Comparison of ENCODE assay signal across 8 cellular contexts in the genomic region with DNA sequence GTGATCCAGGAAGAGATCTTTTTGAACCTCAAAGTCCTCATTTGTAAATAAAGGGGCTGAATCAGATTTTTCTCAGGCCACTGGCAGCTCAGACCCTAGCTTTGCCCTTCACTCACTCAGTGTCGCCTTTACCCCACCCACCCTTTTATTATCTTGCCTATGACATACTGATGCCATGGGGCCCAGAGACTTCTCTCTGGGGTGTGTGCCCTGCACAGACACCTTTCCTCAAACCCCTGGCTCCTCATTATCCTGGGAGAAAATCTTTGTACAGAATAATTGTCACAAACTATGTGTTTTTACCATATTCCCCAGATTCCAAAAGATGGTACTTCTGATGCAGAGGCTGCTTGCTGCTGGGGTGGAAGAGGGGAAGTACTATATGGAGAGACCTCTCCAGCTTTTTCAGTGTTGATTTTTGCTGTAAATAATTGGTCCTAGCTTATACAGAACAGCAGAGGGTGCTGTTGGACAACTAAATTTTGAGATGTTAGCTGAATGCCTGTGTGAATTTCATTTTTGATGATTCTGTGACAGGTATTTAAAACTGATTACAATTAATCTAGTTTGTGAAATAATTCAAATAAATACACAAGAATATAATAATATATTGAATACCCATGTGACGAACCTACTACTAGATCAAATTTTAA. TPM values are rescaled to one million over a fixed set of nuclear protein-coding genes. Genes with fewer than 3 reads are reported as not detected.
DNase-seq lines count a peak whose midpoint lies in the region; ATAC-seq, FAIRE-seq and TF ChIP-seq lines count a peak whose summit lies in the region.

No MANE protein-coding gene starts in this region.

- no peaks in the 10 kb centered on the region for H3K36me3 ChIP-seq in endothelial cell of umbilical vein (ENCODE audit: control insufficient read depth in 2 of 2, extremely low read depth in 1 of 2, insufficient read depth in 2 of 2, low read length in 2 of 2)
- H3K36me3 ChIP-seq in neuronal stem cell (replicated peaks in 1 of 2; ENCODE audit: control insufficient read depth in 2 of 2, insufficient read depth in 2 of 2, low read length in 2 of 2): no peaks in the 10 kb centered on the region

- H3K18ac ChIP-seq in neuronal stem cell (ENCODE audit: low read length): no peak overlapping the region

- FAIRE-seq in endothelial cell of umbilical vein (lab: Jason Lieb, UNC): peak; percentile 76

- no peaks in the 10 kb centered on the region for H4K20me1 ChIP-seq in endothelial cell of umbilical vein (replicated peaks; ENCODE audit: control insufficient read depth, extremely low read depth, insufficient read depth, low read length)

- no peak overlapping the region for H3K4me2 ChIP-seq in endothelial cell of umbilical vein (ENCODE audit: insufficient read depth, low read length)
- H3K4me2 ChIP-seq in neuronal stem cell (ENCODE audit: insufficient read depth, low read length, poor library complexity, severe bottlenecking): no peak overlapping the region

- no peaks in the 10 kb centered on the region for H3K79me1 ChIP-seq in neuronal stem cell (ENCODE audit: low read depth, low read length)

- no CpG with 5 or more reads among the region's 2 CpGs for WGBS in neuronal stem cell (ENCODE audit: extremely low coverage in 2 of 2, insufficient read length in 2 of 2, insufficient replicate concordance in 1 of 2), 2 donors

- no peaks in the 10 kb centered on the region for H3K36me3 Mint-ChIP-seq in T-helper 2 cell treated with Interferon-gamma antibody and Interleukin-4, amounts not matched to agents 5 μg/mL and 100 μg/mL, for 36 hours (ENCODE audit: low read depth)

- H3K9me3 ChIP-seq in AG04450 (ENCODE audit: control insufficient read depth, insufficient read depth, low read length) (no peaks in the 10 kb centered on the region), endothelial cell of umbilical vein (replicated peaks; ENCODE audit: control insufficient read depth, insufficient read depth, low read length) (no peaks in the 10 kb centered on the region), neuronal stem cell (replicated peaks in 1 of 2; ENCODE audit: control insufficient read depth in 2 of 2, insufficient read depth in 1 of 2, low read depth in 1 of 2, low read length in 2 of 2) (no peaks in the 10 kb centered on the region)

- H3K9me1 ChIP-seq in endothelial cell of umbilical vein (replicated peaks; ENCODE audit: control insufficient read depth, extremely low read depth, insufficient read depth, low read length): no peaks in the 10 kb centered on the region

- BruUV-seq in endothelial cell of umbilical vein (replicated peaks; lab: Mats Ljungman, UMichigan): no TSS peak

- H3K27ac ChIP-seq in AG04450 (ENCODE audit: low read depth, low read length): no peak overlapping the region
- H3K27ac ChIP-seq in endothelial cell of umbilical vein (ENCODE audit: insufficient read depth, low read depth, low read length): no peak overlapping the region
- no peak overlapping the region for H3K27ac ChIP-seq in neuronal stem cell (replicated peaks; ENCODE audit: low read length)

- no peak for DNase-seq in AG04450 (ENCODE audit: low read depth, low spot score)
- DNase-seq in Jurkat, Clone E6-1 (ENCODE audit: low read depth, low spot score): peak; percentile 57
- peak; percentile 66 for DNase-seq in RPMI8226
- DNase-seq in endothelial cell of umbilical vein (ENCODE audit: low read depth, low spot score): peak; percentile 28
- peak; percentile 45 for DNase-seq in neuronal stem cell (ENCODE audit: low spot score)
- DNase-seq in T-helper 2 cell treated with Interferon-gamma antibody and Interleukin-4, amounts not matched to agents 5 μg/mL and 100 μg/mL, for 36 hours (ENCODE audit: low spot score): no peak

- CTCF ChIA-PET in AG04450 (lab: Charles Lee): interaction anchor here (0.6 to 3.1 kb wide), 17 partner anchors 9 to 370 kb away, joined by 3 to 15 read pairs (median 5); no protein-coding TSS in a partner anchor
- CTCF ChIA-PET in endothelial cell of umbilical vein (lab: Charles Lee): interaction anchor here (0.7 to 3.8 kb wide), 29 partner anchors 9 to 440 kb away, joined by 3 to 53 read pairs (median 5); no protein-coding TSS in a partner anchor

- no peak overlapping the region for H4K8ac ChIP-seq in neuronal stem cell (ENCODE audit: low read depth, low read length)

- no peak overlapping the region for H2BK5ac ChIP-seq in neuronal stem cell (ENCODE audit: low read length)

- no peaks in the 10 kb centered on the region for H3K4me1 Mint-ChIP-seq in T-helper 2 cell treated with Interferon-gamma antibody and Interleukin-4, amounts not matched to agents 5 μg/mL and 100 μg/mL, for 36 hours (ENCODE audit: low read depth)

- no peaks in the 10 kb centered on the region for H3K79me2 ChIP-seq in endothelial cell of umbilical vein (ENCODE audit: control insufficient read depth, insufficient read depth, low read length)

- H3K9ac ChIP-seq in endothelial cell of umbilical vein (replicated peaks; ENCODE audit: extremely low read depth, insufficient read depth, low read length) (no peak overlapping the region), neuronal stem cell (ENCODE audit: low read depth, low read length, poor library complexity) (no peak overlapping the region)

- H4K91ac ChIP-seq in neuronal stem cell (ENCODE audit: low read depth, low read length, poor library complexity): no peak overlapping the region

- H3K4me3 Mint-ChIP-seq in T-helper 2 cell treated with Interferon-gamma antibody and Interleukin-4, amounts not matched to agents 5 μg/mL and 100 μg/mL, for 36 hours: no peak overlapping the region

- H2BK15ac ChIP-seq in neuronal stem cell (ENCODE audit: low read length): no peak overlapping the region

- no peak overlapping the region for H3K4me3 ChIP-seq in AG04450 (ENCODE audit: low read depth, low read length)
- no peak overlapping the region for H3K4me3 ChIP-seq in Jurkat, Clone E6-1 (ENCODE audit: low read length)
- no peak overlapping the region for H3K4me3 ChIP-seq in endothelial cell of umbilical vein (replicated peaks in 1 of 3; ENCODE audit: insufficient read depth in 1 of 3, low read depth in 1 of 3, low read length in 3 of 3)
- H3K4me3 ChIP-seq in neuronal stem cell (ENCODE audit: low read length in 2 of 2): no peak overlapping the region

- H3K27me3 Mint-ChIP-seq in T-helper 2 cell treated with Interferon-gamma antibody and Interleukin-4, amounts not matched to agents 5 μg/mL and 100 μg/mL, for 36 hours (ENCODE audit: low read depth): peaks cover 13% of the 10 kb centered on the region

- no peak for ATAC-seq in HG03097 (IDR thresholded peaks at IDR 0.05; ENCODE audit: low FRiP score, unreplicated experiment)

- H2AK5ac ChIP-seq in neuronal stem cell (ENCODE audit: low read depth, low read length): no peak overlapping the region

- TF ChIP-seq CTCF in AG04450 (IDR thresholded peaks at IDR 0.05; ENCODE audit: low read depth, low read length) (peak; percentile 59), GM12872 (IDR thresholded peaks at IDR 0.05; ENCODE audit: insufficient read depth, low read depth, low read length) (peak; percentile 48), endothelial cell of umbilical vein (IDR thresholded peaks at IDR 0.05; ENCODE audit: extremely low read depth in 1 of 2, insufficient read depth in 1 of 2, low read depth in 1 of 2, low read length in 2 of 2) (peak; percentile 41 to 46)

- H3K27ac Mint-ChIP-seq in T-helper 2 cell treated with Interferon-gamma antibody and Interleukin-4, amounts not matched to agents 5 μg/mL and 100 μg/mL, for 36 hours: no peak overlapping the region

- no peaks in the 10 kb centered on the region for H3K9me3 Mint-ChIP-seq in T-helper 2 cell treated with Interferon-gamma antibody and Interleukin-4, amounts not matched to agents 5 μg/mL and 100 μg/mL, for 36 hours

- H2BK12ac ChIP-seq in neuronal stem cell (ENCODE audit: low read length): no peak overlapping the region

- dilution Hi-C loops in endothelial cell of umbilical vein (cut with MboI; ENCODE audit: extremely low pct_ligation_motif_present, low sequenced_read_pairs): no loop called here

- no peak overlapping the region for H2BK120ac ChIP-seq in neuronal stem cell (ENCODE audit: low read depth, low read length)

- no peak overlapping the region for H3K23ac ChIP-seq in neuronal stem cell (ENCODE audit: low read depth, low read length, poor library complexity)

- H2AFZ ChIP-seq in endothelial cell of umbilical vein (ENCODE audit: low read depth, low read length) (no peak overlapping the region), neuronal stem cell (ENCODE audit: low read length) (no peak overlapping the region)

- POLR2A ChIA-PET in AG04450 (lab: Yijun Ruan, JAX): no interaction called here
- POLR2A ChIA-PET in endothelial cell of umbilical vein (lab: Charles Lee): no interaction called here

- intact Hi-C loops in endothelial cell of umbilical vein (cut with micrococcal nuclease): loop anchor here (1.0 to 2.0 kb wide), 3 partner anchors 152 to 371 kb away; a partner anchor contains a TSS

- no peak overlapping the region for H3K14ac ChIP-seq in neuronal stem cell (ENCODE audit: low read length)

- no peaks in the 10 kb centered on the region for H3K4me1 ChIP-seq in endothelial cell of umbilical vein (ENCODE audit: control insufficient read depth, extremely low read depth, insufficient read depth, low read length)
- H3K4me1 ChIP-seq in neuronal stem cell (ENCODE audit: control insufficient read depth in 2 of 2, insufficient read depth in 1 of 2, low read depth in 1 of 2, low read length in 2 of 2): peaks cover 0 to 9% of the 10 kb centered on the region in 2 donors

- no peak overlapping the region for H3K4ac ChIP-seq in neuronal stem cell (ENCODE audit: low read length)

- no peak for TF ChIP-seq POLR2A in endothelial cell of umbilical vein (IDR thresholded peaks at IDR 0.05; ENCODE audit: low read depth, low read length)

- no peaks in the 10 kb centered on the region for H3K27me3 ChIP-seq in AG04450 (ENCODE audit: control insufficient read depth, insufficient read depth, low read length)
- H3K27me3 ChIP-seq in endothelial cell of umbilical vein (ENCODE audit: control insufficient read depth in 2 of 2, insufficient read depth in 2 of 2, low read length in 2 of 2): peaks cover 3 to 7% of the 10 kb centered on the region in 2 experiments
- H3K27me3 ChIP-seq in neuronal stem cell (ENCODE audit: control insufficient read depth in 3 of 3, insufficient read depth in 3 of 3, low read depth in 1 of 3, low read length in 3 of 3): no peaks in the 10 kb centered on the region

RNA-seq across cellular contexts. Expression of a gene that starts 53.9 kb away (rescaled TPM):
- polyA plus RNA-seq in AG04450 (2011; rRNA removed) (not detected in 2 replicates), endothelial cell of umbilical vein (not detected in 2 replicates)
- not detected in 2 replicates for polyA minus RNA-seq in AG04450 (2011; rRNA and poly(A)+ RNA removed)
- not detected for polyA plus RNA-seq in Jurkat, Clone E6-1 (2012; ENCODE audit: insufficient read depth, insufficient read length)
- total RNA-seq in endothelial cell of umbilical vein: not detected in 2 replicates
- polyA plus RNA-seq in endothelial cell of umbilical vein (2011; cell fraction: cytosol; rRNA removed): not detected in 2 replicates
- not detected in 2 replicates for polyA plus RNA-seq in endothelial cell of umbilical vein (2011; cell fraction: nucleus; rRNA removed)
- polyA plus RNA-seq in endothelial cell of umbilical vein (2012): not detected in 2 replicates
- not detected in 2 replicates for polyA minus RNA-seq in endothelial cell of umbilical vein
- polyA minus RNA-seq in endothelial cell of umbilical vein (2011; cell fraction: cytosol; rRNA and poly(A)+ RNA removed): not detected
- not detected in 2 replicates for polyA minus RNA-seq in endothelial cell of umbilical vein (2011; cell fraction: nucleus; rRNA and poly(A)+ RNA removed)
- polyA plus RNA-seq in neuronal stem cell (2013, experiment 1 of 2): not detected
- not detected for polyA plus RNA-seq in neuronal stem cell (2013, experiment 2 of 2)

Comparison
In these comparisons a context has a peak if more than half of its experiments do, and no peak if none do; other contexts are left out.
1. DNase-seq: peak in Jurkat, Clone E6-1 (single experiment), RPMI8226 (single experiment), endothelial cell of umbilical vein (single experiment) and neuronal stem cell (single experiment); none in AG04450 (single experiment) and T-helper 2 cell treated with Interferon-gamma antibody and Interleukin-4, amounts not matched to agents 5 μg/mL and 100 μg/mL, for 36 hours (single experiment).
2. Peak in every context shown above with its lines, with median percentiles within 50 percentile points of each other: CTCF ChIP-seq.